Comparison of ENCODE assay signal across 21 cellular contexts in genomic region chr9:72533322-72533721, GRCh38. TPM values are rescaled to one million over a fixed set of nuclear protein-coding genes. Genes with fewer than 3 reads are reported as not detected.
A peak's percentile ranks its signal among the peaks of the same experiment; 100 is the strongest.
DNase-seq lines count a peak whose midpoint lies in the region; FAIRE-seq and TF ChIP-seq lines count a peak whose summit lies in the region.
"Had no signal": no experiment of that assay in that cellular context is flagged by ENCODE, and none has a peak within 500 bp of the region (broad histone marks: within the 10 kb centered on the region; RNA-seq: fewer than 3 reads in every experiment).

No MANE protein-coding gene starts in this region.

- no peak for TF ChIP-seq POLR2A in H54 (IDR thresholded peaks at IDR 0.05; ENCODE audit: low read depth, low read length)

- no peak overlapping the region for H2AFZ ChIP-seq in smooth muscle cell (ENCODE audit: low read depth)

- H3K4me1 ChIP-seq in smooth muscle cell (ENCODE audit: low read depth), result no peaks in the 10 kb centered on the region
- H3K4me1 ChIP-seq: ascending aorta had no signal

- no peaks in the 10 kb centered on the region for H3K27me3 ChIP-seq in smooth muscle cell (ENCODE audit: low read depth)
- H3K27me3 ChIP-seq: ascending aorta had no signal

- no peaks in the 10 kb centered on the region for H4K20me1 ChIP-seq in smooth muscle cell (ENCODE audit: low read depth)

- H3F3A ChIP-seq in smooth muscle cell (ENCODE audit: low read depth), result peaks cover 11% of the 10 kb centered on the region

- peak overlapping the region; percentile 9 for H3K4me2 ChIP-seq in smooth muscle cell

- WGBS in smooth muscle cell (ENCODE audit: low lambda C conversion rate), result 95% methylated on average over 1 of the region's 1 CpG

- peak; percentile 69 for FAIRE-seq in H54 (lab: Jason Lieb, UNC)
- FAIRE-seq: keratinocyte had no signal

- no peaks in the 10 kb centered on the region for H3K9me3 ChIP-seq in smooth muscle cell (replicated peaks; ENCODE audit: low read depth)
- H3K9me3 ChIP-seq: thoracic aorta had no signal

- DNase-seq in H54 (ENCODE audit: insufficient read length, low spot score) (no peak), SW480 (ENCODE audit: low spot score) (peak; percentile 22), kidney glomerular epithelial cell (lab: John Stamatoyannopoulos, UW) (peak; percentile 75), smooth muscle cell (lab: John Stamatoyannopoulos, UW; ENCODE audit: unreplicated experiment) (no peak), NCI-H2107 (lab: John Stamatoyannopoulos, UW) (no peak), NCI-H1694 treated with DMSO at 0.1 percent for 48 hours (lab: John Stamatoyannopoulos, UW) (no peak), DMS 273 treated with DMSO at 0.1 percent for 48 hours (lab: John Stamatoyannopoulos, UW) (no peak)
- DNase-seq: activated CD4-positive, alpha-beta T cell treated with anti-CD3 and anti-CD28 coated beads for 48 hours; activated naive CD4-positive, alpha-beta T cell; CD4-positive, CD25-positive, alpha-beta regulatory T cell; cortex of kidney; head of caudate nucleus; Kasumi-1; NCI-H1436; NCI-H345; SIG-M5 had no signal

- H3K9ac ChIP-seq in smooth muscle cell (ENCODE audit: low read depth), result no peak overlapping the region

- no peak overlapping the region for H3K4me3 ChIP-seq in smooth muscle cell
- H3K4me3 ChIP-seq: ascending aorta, thoracic aorta had no signal

- H3K27ac ChIP-seq in smooth muscle cell (ENCODE audit: low read depth), result peak overlapping the region; percentile 65
- H3K27ac ChIP-seq: ascending aorta, thoracic aorta had no signal

- no peaks in the 10 kb centered on the region for H3K36me3 ChIP-seq in smooth muscle cell (ENCODE audit: low read depth)
- H3K36me3 ChIP-seq: ascending aorta, thoracic aorta had no signal

- H3K79me2 ChIP-seq in smooth muscle cell (ENCODE audit: low read depth), result no peaks in the 10 kb centered on the region

- TF ChIP-seq CTCF in smooth muscle cell (IDR thresholded peaks at IDR 0.05; ENCODE audit: borderline replicate concordance, insufficient read depth, poor library complexity, severe bottlenecking), result no peak

RNA-seq across cellular contexts. Expression of gene TMC1, which starts 11.9 kb away (rescaled TPM):
- 0.09 TPM in 1 of 2 replicates, not detected in the other for total RNA-seq in smooth muscle cell
- not detected in 2 replicates for polyA plus RNA-seq in smooth muscle cell
- total RNA-seq: ascending aorta; CD4-positive, CD25-positive, alpha-beta regulatory T cell; epithelial cell of proximal tubule; osteocyte; thoracic aorta had no signal
- polyA plus RNA-seq: CD4-positive, CD25-positive, alpha-beta regulatory T cell had no signal

Comparison
In these comparisons a context has a peak if more than half of its experiments do, and no peak if none do; other contexts are left out.
1. DNase-seq: peak in SW480 (single experiment) and kidney glomerular epithelial cell (single experiment); none in H54 (single experiment), smooth muscle cell (single experiment), NCI-H2107 (single experiment), NCI-H1694 treated with DMSO at 0.1 percent for 48 hours (single experiment) and DMS 273 treated with DMSO at 0.1 percent for 48 hours (single experiment).